28 cellular contexts compared by ENCODE assay signal in genomic region chr16:22674832-22675191, GRCh38.
"Had no signal": no experiment of that assay in that cellular context is flagged by ENCODE, and none has a peak within 500 bp of the region (broad histone marks: within the 10 kb centered on the region; RNA-seq: fewer than 3 reads in every experiment).

No MANE protein-coding gene starts in this region.

- H3K27ac ChIP-seq: foreskin keratinocyte, heart left ventricle, neutrophil, parathyroid adenoma, skin epidermis, spleen, thoracic aorta, tibial nerve, upper lobe of left lung, uterus had no signal

- H3K9me3 Mint-ChIP-seq: dendritic cell treated with granulocyte-macrophage colony-stimulating factor and Interleukin-4, amounts not matched to agents 40 ng/mL and 50 ng/mL, for 4 days; immature natural killer cell; memory B cell; mesothelial cell of epicardium; naive B cell; natural killer cell treated with Interleukin-12 subunit alpha and Interleukin-12 subunit beta and Interleukin-15 and Interleukin-18, amount 100 ng/mL, for 72 hours; neural crest cell; stimulated activated memory B cell treated with anti-CD40 and anti-IgM and Interleukin-4, amounts not matched to agents 10 μg/mL and 1 μg/mL and 100 μg/mL, for 72 hours had no signal

- H3K36me3 Mint-ChIP-seq: immature natural killer cell; memory B cell; mesothelial cell of epicardium; naive B cell; natural killer cell treated with Interleukin-12 subunit alpha and Interleukin-12 subunit beta and Interleukin-15 and Interleukin-18, amount 100 ng/mL, for 72 hours; stimulated activated memory B cell treated with anti-CD40 and anti-IgM and Interleukin-4, amounts not matched to agents 10 μg/mL and 1 μg/mL and 100 μg/mL, for 72 hours had no signal

- H3K4me1 Mint-ChIP-seq: immature natural killer cell; memory B cell; mesothelial cell of epicardium; naive B cell; neural crest cell; stimulated activated memory B cell treated with anti-CD40 and anti-IgM and Interleukin-4, amounts not matched to agents 10 μg/mL and 1 μg/mL and 100 μg/mL, for 72 hours had no signal

- H3K27me3 ChIP-seq: esophagus muscularis mucosa, gastroesophageal sphincter, upper lobe of left lung, uterus had no signal

- H3K27ac Mint-ChIP-seq: dendritic cell treated with granulocyte-macrophage colony-stimulating factor and Interleukin-4, amounts not matched to agents 40 ng/mL and 50 ng/mL, for 4 days; immature natural killer cell; memory B cell; mesothelial cell of epicardium; naive B cell; natural killer cell treated with Interleukin-12 subunit alpha and Interleukin-12 subunit beta and Interleukin-15 and Interleukin-18, amount 100 ng/mL, for 72 hours; progenitor cell of endocrine pancreas; stimulated activated memory B cell treated with anti-CD40 and anti-IgM and Interleukin-4, amounts not matched to agents 10 μg/mL and 1 μg/mL and 100 μg/mL, for 72 hours had no signal

- H3K79me2 ChIP-seq: parathyroid adenoma had no signal

- DNase-seq: effector memory CD4-positive, alpha-beta T cell; foreskin keratinocyte; hippocampal formation; immature natural killer cell; mucosa of descending colon; naive B cell; spleen; stimulated activated CD4-positive, alpha-beta T cell treated with anti-CD3 and anti-CD28 coated beads, Interleukin-4, amount 100 ng/mL, for 4 hours; stimulated activated naive CD8-positive, alpha-beta T cell treated with anti-CD3 and anti-CD28 coated beads, Interleukin-15, Interleukin-2, amounts not matched to agents 100 U/mL and 50 U/mL, for 24 hours; substantia nigra; upper lobe of left lung; uterus had no signal

- H3K27me3 Mint-ChIP-seq: memory B cell; natural killer cell treated with Interleukin-12 subunit alpha and Interleukin-12 subunit beta and Interleukin-15 and Interleukin-18, amount 100 ng/mL, for 72 hours; progenitor cell of endocrine pancreas; stimulated activated memory B cell treated with anti-CD40 and anti-IgM and Interleukin-4, amounts not matched to agents 10 μg/mL and 1 μg/mL and 100 μg/mL, for 72 hours had no signal

- H2AFZ ChIP-seq: parathyroid adenoma had no signal

- ATAC-seq: foreskin keratinocyte; gastroesophageal sphincter; mucosa of descending colon; stimulated activated memory B cell treated with anti-CD40 and anti-IgM and Interleukin-4, amounts not matched to agents 10 μg/mL and 1 μg/mL and 100 μg/mL, for 72 hours; stimulated activated naive CD8-positive, alpha-beta T cell treated with anti-CD3 and anti-CD28 coated beads, Interleukin-15, Interleukin-2, amounts not matched to agents 100 U/mL and 50 U/mL, for 24 hours had no signal

- H3K4me3 Mint-ChIP-seq: dendritic cell treated with granulocyte-macrophage colony-stimulating factor and Interleukin-4, amounts not matched to agents 40 ng/mL and 50 ng/mL, for 4 days; immature natural killer cell; memory B cell; mesothelial cell of epicardium; naive B cell; natural killer cell treated with Interleukin-12 subunit alpha and Interleukin-12 subunit beta and Interleukin-15 and Interleukin-18, amount 100 ng/mL, for 72 hours; neural crest cell; stimulated activated memory B cell treated with anti-CD40 and anti-IgM and Interleukin-4, amounts not matched to agents 10 μg/mL and 1 μg/mL and 100 μg/mL, for 72 hours had no signal

- H3K9me3 ChIP-seq: esophagus muscularis mucosa, gastroesophageal sphincter, mucosa of descending colon, neutrophil, spleen, thoracic aorta, tibial nerve, upper lobe of left lung, uterus had no signal

- H3K4me1 ChIP-seq: foreskin keratinocyte, parathyroid adenoma, spleen, tibial nerve, upper lobe of left lung, uterus had no signal

- H3K4me3 ChIP-seq: esophagus muscularis mucosa, gastroesophageal sphincter, heart left ventricle, lung, mucosa of descending colon, skin epidermis, spleen, thoracic aorta, tibial nerve, upper lobe of left lung, uterus had no signal

- H3K36me3 ChIP-seq: esophagus muscularis mucosa, gastroesophageal sphincter, heart left ventricle, neutrophil, spleen, thoracic aorta, tibial nerve, upper lobe of left lung, uterus had no signal
